Comparison of ENCODE assay signal across 20 cellular contexts in genomic region chr12:8566525-8566924, GRCh38. TPM values are rescaled to one million over a fixed set of nuclear protein-coding genes. Genes with fewer than 3 reads are reported as not detected.
DNase-seq lines count a peak whose midpoint lies in the region; ATAC-seq and TF ChIP-seq lines count a peak whose summit lies in the region.
"Had no signal": no experiment of that assay in that cellular context is flagged by ENCODE, and none has a peak within 500 bp of the region (broad histone marks: within the 10 kb centered on the region; RNA-seq: fewer than 3 reads in every experiment).

No MANE protein-coding gene starts in this region.

- ATAC-seq in GM21717 (IDR thresholded peaks at IDR 0.05; ENCODE audit: unreplicated experiment): no peak
- ATAC-seq: SK-N-SH treated with all-trans-retinoic acid at 6 μM for 48 hours had no signal

- H3K36me3 ChIP-seq in parathyroid adenoma (ENCODE audit: control insufficient read depth, insufficient read depth, low read length): no peaks in the 10 kb centered on the region

- no peak overlapping the region for H3K9ac ChIP-seq in parathyroid adenoma

- no peak for TF ChIP-seq CTCF in parathyroid adenoma (IDR thresholded peaks at IDR 0.05)

- no peaks in the 10 kb centered on the region for H3K4me1 ChIP-seq in parathyroid adenoma

- no peaks in the 10 kb centered on the region for H3K9me3 ChIP-seq in parathyroid adenoma (ENCODE audit: control insufficient read depth, low read length)

- H3K27ac ChIP-seq in parathyroid adenoma: peak overlapping the region; percentile 29
- H3K27ac ChIP-seq: 22Rv1, PC-9, RWPE1 had no signal

- no peak overlapping the region for H3K4me2 ChIP-seq in parathyroid adenoma (ENCODE audit: low read length)
- H3K4me2 ChIP-seq: PC-9 had no signal

- H3K79me2 ChIP-seq in parathyroid adenoma: no peaks in the 10 kb centered on the region

- no peaks in the 10 kb centered on the region for H3K27me3 ChIP-seq in parathyroid adenoma (ENCODE audit: control insufficient read depth, insufficient read depth, low read length)

- no peak overlapping the region for H3K4me3 ChIP-seq in parathyroid adenoma (ENCODE audit: low read depth, low read length)
- H3K4me3 ChIP-seq: PC-9 had no signal

- no peak overlapping the region for H2AFZ ChIP-seq in parathyroid adenoma
- H2AFZ ChIP-seq: PC-9 had no signal

- DNase-seq in DMS53 (lab: John Stamatoyannopoulos, UW): peak; percentile 23
- DNase-seq in DMS53 treated with DMSO at 0.1 percent for 48 hours (lab: John Stamatoyannopoulos, UW; ENCODE audit: unreplicated experiment): no peak
- DNase-seq in ELR (ENCODE audit: low read depth): peak; percentile 17
- peak; percentile 3 for DNase-seq in dermis blood vessel endothelial cell
- DNase-seq in kidney tubule cell (ENCODE audit: low spot score): no peak
- no peak for DNase-seq in activated naive CD4-positive, alpha-beta T cell treated with Interleukin-2 at 50 U/mL for 16 hours
- DNase-seq: CD4-positive, alpha-beta T cell; Kasumi-1; MM.1S; NCI-H1092 treated with DMSO at 0.1 percent for 48 hours; NCI-H1694; NCI-H510A; PC-9; SIG-M5 had no signal

RNA-seq across cellular contexts. Expression of gene CLEC4E, which starts 25.8 kb away (rescaled TPM):
- total RNA-seq in dermis blood vessel endothelial cell: not detected in 2 replicates
- total RNA-seq: CD4-positive, alpha-beta T cell; HT1080; PC-9 had no signal

RNA-seq across cellular contexts. Expression of gene AICDA, which starts 46.1 kb away (rescaled TPM):
- total RNA-seq in dermis blood vessel endothelial cell: not detected in 2 replicates
- total RNA-seq: CD4-positive, alpha-beta T cell; HT1080; PC-9 had no signal

RNA-seq across cellular contexts. Expression of gene CLEC4D, which starts 53.2 kb away (rescaled TPM):
- total RNA-seq in dermis blood vessel endothelial cell: not detected in 2 replicates
- total RNA-seq: CD4-positive, alpha-beta T cell; HT1080; PC-9 had no signal

Comparison
In these comparisons a context has a peak if more than half of its experiments do, and no peak if none do; other contexts are left out.
1. DNase-seq: peak in DMS53 (single experiment), ELR (single experiment) and dermis blood vessel endothelial cell (single experiment); none in DMS53 treated with DMSO at 0.1 percent for 48 hours (single experiment), kidney tubule cell (single experiment) and activated naive CD4-positive, alpha-beta T cell treated with Interleukin-2 at 50 U/mL for 16 hours (single experiment).